ENCODE assay signal across 8 cellular contexts in genomic region chr17:39738568-39738901, GRCh38. TPM values are rescaled to one million over a fixed set of nuclear protein-coding genes. Genes with fewer than 3 reads are reported as not detected.
DNase-seq lines count a peak whose midpoint lies in the region; ATAC-seq and TF ChIP-seq lines count a peak whose summit lies in the region.

No MANE protein-coding gene starts in this region.

- intact Hi-C loops in left ventricle myocardium superior (cut with micrococcal nuclease) (no loop called here), spleen (cut with DNase I; ENCODE audit: low total_unique reads) (no loop called here)

- ATAC-seq in left ventricle myocardium superior (peak; percentile 7), GM18519 (IDR thresholded peaks at IDR 0.05; ENCODE audit: low FRiP score, unreplicated experiment) (no peak)

- H3K27ac ChIP-seq in spleen, result peak overlapping the region in 1 of 8 donors; percentile 45

- H3K4me1 ChIP-seq in spleen, result peaks cover 7 to 43% (median 31%) of the 10 kb centered on the region in 6 donors

- TF ChIP-seq POLR2A in spleen (IDR thresholded peaks at IDR 0.05), result no peak

- peak; percentile 73 for DNase-seq in Caki2 (ENCODE audit: low read depth)
- peak; percentile 70 for DNase-seq in NCI-H2171 treated with DMSO at 0.1 percent for 48 hours (lab: John Stamatoyannopoulos, UW)
- DNase-seq in activated T-cell treated with anti-CD3 and anti-CD28 coated beads, Interleukin-2, amount 50 U/mL, for 48 hours, result peak; percentile 69 to 70
- peak; percentile 24 for DNase-seq in left ventricle myocardium superior
- peak; percentile 59 for DNase-seq in spleen
- DNase-seq in occipital lobe (lab: John Stamatoyannopoulos, UW), result no peak
- no peak for DNase-seq in inferior parietal cortex (ENCODE audit: extremely low spot score)

- H3K9me3 ChIP-seq in spleen, result no peaks in the 10 kb centered on the region

- peak overlapping the region in 5 of 8 donors; percentile 14 to 59 (median 17) for H3K4me3 ChIP-seq in spleen

- H3K36me3 ChIP-seq in spleen, result no peaks in the 10 kb centered on the region

- TF ChIP-seq CTCF in spleen (IDR thresholded peaks at IDR 0.05 in 8 of 11, conservative IDR thresholded peaks at IDR 0.05 in 3 of 11), result no peak

- in situ Hi-C loops in Caki2 (cut with HindIII; ENCODE audit: low pct_unique_long_range_greater_than_20kb, low sequenced_read_pairs), result no loop called here

- peaks cover 3 to 79% (median 41%) of the 10 kb centered on the region in 7 donors for H3K27me3 ChIP-seq in spleen (replicated peaks in 1 of 7)

- WGBS in spleen, 5 donors, result 3 to 7% (median 5%) methylated on average over 9 to 13 of the region's 13 CpGs

RNA-seq across cellular contexts. Expression of gene GRB7, which starts 0.8 kb away (rescaled TPM):
- 28.3 and 29.4 TPM in 2 replicates for total RNA-seq in Caki2 (2014; rRNA removed; shearing (Covaris generic); ENCODE audit: low replicate concordance)
- total RNA-seq in left ventricle myocardium superior, result 5.1 TPM
- total RNA-seq in spleen, result 1 to 10 TPM in 2 of 7 donors, under 1 TPM in 4, not detected in 1; 0.51 to 1.9 (median 0.66) TPM
- under 1 TPM; 0.04 to 0.19 (median 0.14) TPM for polyA plus RNA-seq in spleen
- total RNA-seq in occipital lobe, result not detected

RNA-seq across cellular contexts. Expression of gene MIEN1, which starts 8.2 kb away (rescaled TPM):
- 61.8 and 63.2 TPM in 2 replicates for total RNA-seq in Caki2 (2014; rRNA removed; shearing (Covaris generic); ENCODE audit: low replicate concordance)
- total RNA-seq in left ventricle myocardium superior (49.3 TPM), spleen (10 to 100 TPM; 28.0 to 58.2 (median 40.5) TPM), occipital lobe (10.1 TPM)
- polyA plus RNA-seq in spleen, result 10 to 100 TPM; 60.9 to 85.2 (median 78.7) TPM

RNA-seq across cellular contexts. Expression of gene ERBB2, which starts 38.7 kb away (rescaled TPM):
- total RNA-seq in Caki2 (2014; rRNA removed; shearing (Covaris generic); ENCODE audit: low replicate concordance), result 46.1 and 51.1 TPM in 2 replicates
- total RNA-seq in left ventricle myocardium superior (75.8 TPM), spleen (10 to 100 TPM in 5 of 7 donors, 1 to 10 TPM in 2; 8.5 to 15.9 (median 13.8) TPM), occipital lobe (10.1 TPM)
- 1 to 10 TPM; 3.4 to 6.6 (median 4.3) TPM for polyA plus RNA-seq in spleen

RNA-seq across cellular contexts. Expression of gene PGAP3, which starts 50.7 kb away (rescaled TPM):
- total RNA-seq in Caki2 (2014; rRNA removed; shearing (Covaris generic); ENCODE audit: low replicate concordance), result 5.4 and 13.1 TPM in 2 replicates
- 7.3 TPM for total RNA-seq in left ventricle myocardium superior
- total RNA-seq in spleen, result 10 to 100 TPM; 15.5 to 27.4 (median 20.7) TPM
- polyA plus RNA-seq in spleen, result 10 to 100 TPM; 11.5 to 21.3 (median 18.3) TPM
- total RNA-seq in occipital lobe, result 8.9 TPM

Comparison
In these comparisons a context has a peak if more than half of its experiments do, and no peak if none do; other contexts are left out.
1. DNase-seq: peak in Caki2 (single experiment), NCI-H2171 treated with DMSO at 0.1 percent for 48 hours (single experiment), activated T-cell treated with anti-CD3 and anti-CD28 coated beads, Interleukin-2, amount 50 U/mL, for 48 hours (2 of 2), left ventricle myocardium superior (single experiment) and spleen (single experiment); none in occipital lobe (single experiment) and inferior parietal cortex (single experiment).